25 cellular contexts compared by ENCODE assay signal in the genomic region with DNA sequence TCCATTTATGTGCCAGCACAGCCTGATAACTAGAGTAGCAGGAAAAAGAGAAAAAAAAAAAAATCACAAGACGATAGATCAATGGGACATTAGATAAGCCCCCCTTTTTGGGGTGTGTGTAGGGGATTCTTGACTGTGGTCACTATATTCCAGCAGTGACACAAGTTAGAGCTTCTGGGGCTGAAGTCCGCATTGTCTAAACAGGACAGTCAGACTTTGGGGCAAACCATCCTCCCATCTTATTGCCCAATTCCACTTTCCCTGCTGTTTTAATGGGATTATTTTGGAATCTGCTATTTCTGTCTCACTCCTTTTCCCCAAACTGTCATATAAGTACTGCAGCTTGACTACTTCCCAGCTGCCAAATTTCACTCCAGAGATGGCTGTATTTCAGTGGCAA.
"Had no signal": no experiment of that assay in that cellular context is flagged by ENCODE, and none has a peak within 500 bp of the region (broad histone marks: within the 10 kb centered on the region; RNA-seq: fewer than 3 reads in every experiment).

No MANE protein-coding gene starts in this region.

- H3K9me3 Mint-ChIP-seq: activated CD4-positive, alpha-beta memory T cell treated with anti-CD3 and anti-CD28 coated beads for 36 hours; activated T-cell treated with anti-CD3 and anti-CD28 coated beads, Interleukin-2, amount 50 U/mL, for 4 hours; brain had no signal

- DNase-seq: activated CD4-positive, alpha-beta memory T cell treated with anti-CD3 and anti-CD28 coated beads for 36 hours; activated CD4-positive, alpha-beta T cell treated with anti-CD3 and anti-CD28 coated beads, Interleukin-2, amount 10 ng/mL, durations not matched to agents 7 days and 5 days; activated CD4-positive, CD25-positive, alpha-beta regulatory T cell; activated CD8-positive, alpha-beta memory T cell treated with anti-CD3 and anti-CD28 coated beads for 24 hours; activated effector memory CD4-positive, alpha-beta T cell treated with anti-CD3 and anti-CD28 coated beads, Interleukin-2, amount 50 U/mL, for 16 hours; activated naive CD4-positive, alpha-beta T cell treated with Interleukin-2 at 50 U/mL for 16 hours; activated T-cell treated with anti-CD3 and anti-CD28 coated beads, Interleukin-2, amount 50 U/mL, for 4 hours; amygdala; KBM-7; NCI-H1092; NCI-H1417; NCI-H1930; NCI-H2171; NCI-H2227 treated with DMSO at 0.1 percent for 48 hours; NCI-H446 treated with DMSO at 0.1 percent for 48 hours; NCI-H526; NCI-H82; RPMI8226; T-helper 1 cell had no signal

- H3K27ac Mint-ChIP-seq: activated CD4-positive, alpha-beta memory T cell treated with anti-CD3 and anti-CD28 coated beads for 36 hours; activated CD4-positive, alpha-beta T cell treated with anti-CD3 and anti-CD28 coated beads, Interleukin-2, amount 10 ng/mL, durations not matched to agents 7 days and 5 days; activated naive CD8-positive, alpha-beta T cell had no signal

- H3K4me3 ChIP-seq: SK-N-MC had no signal

- H3K27ac ChIP-seq: SK-N-MC, VCaP had no signal

- ATAC-seq: activated T-cell treated with anti-CD3 and anti-CD28 coated beads, Interleukin-2, amount 50 U/mL, for 4 hours; Panc1; Right ventricle myocardium inferior had no signal
